7 cellular contexts compared by ENCODE assay signal in genomic region chr2:38643683-38644511, GRCh38. TPM values are rescaled to one million over a fixed set of nuclear protein-coding genes. Genes with fewer than 3 reads are reported as not detected.
A peak's percentile ranks its signal among the peaks of the same experiment; 100 is the strongest.
DNase-seq lines count a peak whose midpoint lies in the region; FAIRE-seq and TF ChIP-seq lines count a peak whose summit lies in the region.
"Not testable (repeated sequence)": the region's sequence is repeated elsewhere in the genome, so short reads cannot be mapped to it uniquely, and the experiment has no call there.

No MANE protein-coding gene starts in this region.

- not testable (repeated sequence) for H3K36me3 ChIP-seq in effector memory CD4-positive, alpha-beta T cell (ENCODE audit: control insufficient read depth, insufficient read depth, low read length); neutrophil

- FAIRE-seq in GM12891 (lab: Jason Lieb, UNC) = peak; percentile 60

- H3K4me3 ChIP-seq in effector memory CD4-positive, alpha-beta T cell (ENCODE audit: insufficient read depth, low read depth, low read length, poor library complexity, severe bottlenecking) = peak overlapping the region; percentile 41
- H3K4me3 ChIP-seq in neutrophil (ENCODE audit: low read depth in 1 of 2, low read length in 1 of 2) = peak overlapping the region; percentile 11 to 47

- peaks cover 13% of the 10 kb centered on the region for H3K9me3 Mint-ChIP-seq in activated CD4-positive, alpha-beta T cell treated with anti-CD3 and anti-CD28 coated beads, Interleukin-2, amount 10 ng/mL, durations not matched to agents 24 days and 14 days
- not testable (repeated sequence) for H3K9me3 Mint-ChIP-seq in activated naive CD4-positive, alpha-beta T cell treated with anti-CD3 and anti-CD28 coated beads for 36 hours

- not testable (repeated sequence) for TF ChIP-seq CTCF in neutrophil (IDR thresholded peaks at IDR 0.05)

- H3K27ac ChIP-seq in effector memory CD4-positive, alpha-beta T cell (ENCODE audit: insufficient read depth, low read length, poor library complexity, severe bottlenecking) = peak overlapping the region; percentile 55
- H3K27ac ChIP-seq in neutrophil = peak overlapping the region; percentile 88

- TF ChIP-seq POLR2A in GM12891 (IDR thresholded peaks at IDR 0.05; ENCODE audit: low read depth, low read length) = not testable (repeated sequence)

- H3K4me1 Mint-ChIP-seq in activated CD4-positive, alpha-beta T cell treated with anti-CD3 and anti-CD28 coated beads, Interleukin-2, amount 10 ng/mL, durations not matched to agents 24 days and 14 days = peaks cover 38% of the 10 kb centered on the region
- peaks cover 28% of the 10 kb centered on the region for H3K4me1 Mint-ChIP-seq in activated naive CD4-positive, alpha-beta T cell treated with anti-CD3 and anti-CD28 coated beads for 36 hours (ENCODE audit: low read depth)

- not testable (repeated sequence) for H3K9me3 ChIP-seq in effector memory CD4-positive, alpha-beta T cell (ENCODE audit: control insufficient read depth, low read length); neutrophil

- peak overlapping the region; percentile 90 for H3K27ac Mint-ChIP-seq in activated CD4-positive, alpha-beta T cell treated with anti-CD3 and anti-CD28 coated beads, Interleukin-2, amount 10 ng/mL, durations not matched to agents 24 days and 14 days
- peak overlapping the region; percentile 46 for H3K27ac Mint-ChIP-seq in activated naive CD4-positive, alpha-beta T cell treated with anti-CD3 and anti-CD28 coated beads for 36 hours

- H3K4me1 ChIP-seq in effector memory CD4-positive, alpha-beta T cell (ENCODE audit: control insufficient read depth, insufficient read depth, low read length, poor library complexity, severe bottlenecking) = peaks cover 18% of the 10 kb centered on the region
- peaks cover 27 to 51% of the 10 kb centered on the region in 2 experiments for H3K4me1 ChIP-seq in neutrophil (ENCODE audit: control insufficient read depth in 1 of 2, insufficient read depth in 1 of 2, low read depth in 1 of 2, low read length in 1 of 2)

- not testable (repeated sequence) for DNase-seq in GM12891 (ENCODE audit: insufficient read length, low spot score); activated naive CD4-positive, alpha-beta T cell treated with anti-CD3 and anti-CD28 coated beads for 36 hours; effector memory CD4-positive, alpha-beta T cell
- DNase-seq in MV-4-11 (lab: John Stamatoyannopoulos, UW) (peak; percentile 88), SKM-1 (lab: John Stamatoyannopoulos, UW; ENCODE audit: unreplicated experiment) (peak; percentile 43)
- peak; percentile 82 for DNase-seq in activated CD4-positive, alpha-beta T cell treated with anti-CD3 and anti-CD28 coated beads, Interleukin-2, amount 10 ng/mL, durations not matched to agents 24 days and 14 days

- peaks cover 11% of the 10 kb centered on the region for H3K36me3 Mint-ChIP-seq in activated CD4-positive, alpha-beta T cell treated with anti-CD3 and anti-CD28 coated beads, Interleukin-2, amount 10 ng/mL, durations not matched to agents 24 days and 14 days (ENCODE audit: low read depth)
- not testable (repeated sequence) for H3K36me3 Mint-ChIP-seq in activated naive CD4-positive, alpha-beta T cell treated with anti-CD3 and anti-CD28 coated beads for 36 hours (ENCODE audit: low read depth)

- H3K27me3 Mint-ChIP-seq in activated CD4-positive, alpha-beta T cell treated with anti-CD3 and anti-CD28 coated beads, Interleukin-2, amount 10 ng/mL, durations not matched to agents 24 days and 14 days; activated naive CD4-positive, alpha-beta T cell treated with anti-CD3 and anti-CD28 coated beads for 36 hours (ENCODE audit: low read depth): not testable (repeated sequence)

- not testable (repeated sequence) for H3K27me3 ChIP-seq in effector memory CD4-positive, alpha-beta T cell (replicated peaks; ENCODE audit: control insufficient read depth, insufficient read depth, low read length, poor library complexity, severe bottlenecking); neutrophil

- peak overlapping the region; percentile 71 for H3K4me3 Mint-ChIP-seq in activated CD4-positive, alpha-beta T cell treated with anti-CD3 and anti-CD28 coated beads, Interleukin-2, amount 10 ng/mL, durations not matched to agents 24 days and 14 days
- not testable (repeated sequence) for H3K4me3 Mint-ChIP-seq in activated naive CD4-positive, alpha-beta T cell treated with anti-CD3 and anti-CD28 coated beads for 36 hours

- intact Hi-C loops in activated CD4-positive, alpha-beta T cell treated with anti-CD3 and anti-CD28 coated beads, Interleukin-2, amount 10 ng/mL, durations not matched to agents 24 days and 14 days (cut with micrococcal nuclease) = loop anchor here (1.0 to 2.0 kb wide), 2 partner anchors 9 to 17 kb away; no protein-coding TSS in a partner anchor
- intact Hi-C loops in activated naive CD4-positive, alpha-beta T cell treated with anti-CD3 and anti-CD28 coated beads for 36 hours (cut with micrococcal nuclease) = loop anchor here (1.0 kb wide), 1 partner anchor 9 kb away; no protein-coding TSS in a partner anchor

- CTCF ChIA-PET in activated naive CD4-positive, alpha-beta T cell treated with anti-CD3 and anti-CD28 coated beads for 36 hours (lab: Charles Lee) = not testable (repeated sequence)

TF ChIP-seq in GM12891, 5 proteins besides CTCF, POLR2A, EP300 and RAD21:
- TF ChIP-seq SPI1 (IDR thresholded peaks at IDR 0.05; ENCODE audit: low read depth, low read length) = peak; percentile 91

RNA-seq across cellular contexts. Expression of gene GALM, which starts 22.0 kb away (rescaled TPM):
- 24.9 TPM for polyA plus RNA-seq in GM12891 (2012; ENCODE audit: low read depth, missing spikeins)
- total RNA-seq in activated CD4-positive, alpha-beta T cell treated with anti-CD3 and anti-CD28 coated beads, Interleukin-2, amount 10 ng/mL, durations not matched to agents 24 days and 14 days = 56.0 and 57.4 TPM in 2 replicates
- total RNA-seq in activated naive CD4-positive, alpha-beta T cell treated with anti-CD3 and anti-CD28 coated beads for 36 hours = 10 to 100 TPM; 31.3 to 31.9 TPM

RNA-seq across cellular contexts. Expression of gene HNRNPLL, which starts 41.2 kb away (rescaled TPM):
- 30.7 TPM for polyA plus RNA-seq in GM12891 (2012; ENCODE audit: low read depth, missing spikeins)
- 75.8 and 80.3 TPM in 2 replicates for total RNA-seq in activated CD4-positive, alpha-beta T cell treated with anti-CD3 and anti-CD28 coated beads, Interleukin-2, amount 10 ng/mL, durations not matched to agents 24 days and 14 days
- 10 to 100 TPM; 54.4 to 57.3 TPM for total RNA-seq in activated naive CD4-positive, alpha-beta T cell treated with anti-CD3 and anti-CD28 coated beads for 36 hours
